ENCODE assay signal across 18 cellular contexts in genomic region chr12:26520154-26520553, GRCh38.
DNase-seq lines count a peak whose midpoint lies in the region; ATAC-seq and TF ChIP-seq lines count a peak whose summit lies in the region.
"Had no signal": no experiment of that assay in that cellular context is flagged by ENCODE, and none has a peak within 500 bp of the region (broad histone marks: within the 10 kb centered on the region; RNA-seq: fewer than 3 reads in every experiment).

No MANE protein-coding gene starts in this region.

- H3K27ac ChIP-seq in BLaER1 = 0 out of 2 replicates have a peak overlapping the region, but pooled peaks have one; percentile 2
- H3K27ac ChIP-seq in GM23338 (ENCODE audit: low read depth) = peak overlapping the region; percentile 34; the same call in 1 of the 2 replicates
- H3K27ac ChIP-seq in SK-N-MC = peak overlapping the region; percentile 73; the same call in 1 of the 2 replicates
- H3K27ac ChIP-seq in foreskin keratinocyte = no peak overlapping the region
- no peak overlapping the region for H3K27ac ChIP-seq in coronary artery
- H3K27ac ChIP-seq: KMS-11 had no signal

- no peak overlapping the region for H3K4me3 ChIP-seq in BLaER1
- H3K4me3 ChIP-seq in GM23338 = no peak overlapping the region
- H3K4me3 ChIP-seq in SK-N-MC = peak overlapping the region; percentile 44
- no peak overlapping the region for H3K4me3 ChIP-seq in coronary artery
- H3K4me3 ChIP-seq: MG63 had no signal

- peak overlapping the region; percentile 50 for H3K4me2 ChIP-seq in BLaER1
- H3K4me2 ChIP-seq in GM23338 = no peak overlapping the region
- H3K4me2 ChIP-seq: KMS-11 had no signal

- DNase-seq in GM23338 (ENCODE audit: low spot score) (no peak), SK-N-MC (ENCODE audit: low read depth, low spot score) (peak; percentile 30), foreskin keratinocyte (no peak), coronary artery (ENCODE audit: low spot score) (no peak), NCI-H2196 treated with DMSO at 0.1 percent for 48 hours (lab: John Stamatoyannopoulos, UW; ENCODE audit: unreplicated experiment) (no peak)
- DNase-seq: AML-193; CD4-positive, alpha-beta memory T cell; MG63; NCI-H1436 treated with DMSO at 0.1 percent for 48 hours; NCI-H2081 treated with DMSO at 0.1 percent for 48 hours; NCI-H345; NCI-H526 treated with DMSO at 0.1 percent for 48 hours; OCI-M1 had no signal

- H3K27me3 ChIP-seq in BLaER1 (no peaks in the 10 kb centered on the region), GM23338 (ENCODE audit: insufficient read depth) (no peaks in the 10 kb centered on the region), foreskin keratinocyte (no peaks in the 10 kb centered on the region)
- H3K27me3 ChIP-seq: MG63 had no signal

- H3K79me2 ChIP-seq in GM23338 (replicated peaks; ENCODE audit: insufficient read depth) = no peaks in the 10 kb centered on the region

- TF ChIP-seq CTCF in GM23338 (conservative IDR thresholded peaks at IDR 0.05; ENCODE audit: low read depth in 2 of 2) (no peak), foreskin keratinocyte (conservative IDR thresholded peaks at IDR 0.05) (peak; percentile 11), coronary artery (IDR thresholded peaks at IDR 0.05) (no peak)

- no peaks in the 10 kb centered on the region for H3F3A ChIP-seq in GM23338 (replicated peaks; ENCODE audit: low read depth)

- H3K9me3 Mint-ChIP-seq in GM23338 = peaks cover 4% of the 10 kb centered on the region

- H3K9ac ChIP-seq in BLaER1 (no peak overlapping the region), SK-N-MC (ENCODE audit: insufficient read length) (no peak overlapping the region)
- H3K9ac ChIP-seq: KMS-11 had no signal

- no peaks in the 10 kb centered on the region for H3K9me2 ChIP-seq in GM23338 (ENCODE audit: insufficient read depth)

- ATAC-seq in GM23338 (no peak), foreskin keratinocyte (no peak), GM21360 (IDR thresholded peaks at IDR 0.05; ENCODE audit: unreplicated experiment) (no peak), GM21619 (IDR thresholded peaks at IDR 0.05; ENCODE audit: unreplicated experiment) (no peak)
- ATAC-seq: HCT116 had no signal

- no peak overlapping the region for H3K27ac Mint-ChIP-seq in GM23338

- peaks cover 16% of the 10 kb centered on the region for H3K4me1 ChIP-seq in BLaER1
- H3K4me1 ChIP-seq in GM23338 (ENCODE audit: insufficient read depth) = no peaks in the 10 kb centered on the region
- H3K4me1 ChIP-seq in foreskin keratinocyte = no peaks in the 10 kb centered on the region

- peaks cover 4% of the 10 kb centered on the region for H3K9me3 ChIP-seq in BLaER1
- H3K9me3 ChIP-seq in SK-N-MC (ENCODE audit: low read depth, low read length) = no peaks in the 10 kb centered on the region; the same call in 1 of the 2 replicates

- H3K36me3 ChIP-seq in BLaER1 = no peaks in the 10 kb centered on the region
- H3K36me3 ChIP-seq in GM23338 (ENCODE audit: insufficient read depth) = no peaks in the 10 kb centered on the region
- no peaks in the 10 kb centered on the region for H3K36me3 ChIP-seq in SK-N-MC (ENCODE audit: insufficient read depth, low read length)
- H3K36me3 ChIP-seq: MG63 had no signal

- H3K4me3 Mint-ChIP-seq in GM23338 = no peak overlapping the region

- H4K20me1 ChIP-seq in BLaER1 (no peaks in the 10 kb centered on the region), GM23338 (replicated peaks; ENCODE audit: insufficient read depth) (no peaks in the 10 kb centered on the region)

- no peaks in the 10 kb centered on the region for H3K27me3 Mint-ChIP-seq in GM23338 (ENCODE audit: insufficient read depth, low read depth, poor library complexity)
- H3K27me3 Mint-ChIP-seq: CD4-positive, alpha-beta memory T cell had no signal

- peaks cover 18% of the 10 kb centered on the region for H3K4me1 Mint-ChIP-seq in GM23338

- peaks cover 31% of the 10 kb centered on the region; the same call in 2 of the 3 replicates for H3K36me3 Mint-ChIP-seq in GM23338 (ENCODE audit: low read depth)

- H2AFZ ChIP-seq in GM23338 = no peak overlapping the region

TF ChIP-seq in GM23338, 12 proteins besides CTCF, POLR2A, EP300 and RAD21 (continues in another document):
- TF ChIP-seq ZNF331 (CRISPR knock-in tag; IDR thresholded peaks at IDR 0.05; ENCODE audit: low read depth) = no peak
- no peak for TF ChIP-seq ZNF462 (CRISPR knock-in tag; IDR thresholded peaks at IDR 0.05)
- no peak for TF ChIP-seq POLR2AphosphoS5 (IDR thresholded peaks at IDR 0.05; ENCODE audit: low read depth)
- no peak for TF ChIP-seq EZH2 (IDR thresholded peaks at IDR 0.05; ENCODE audit: low read depth, unreplicated experiment)
- no peak for TF ChIP-seq CREB1 (CRISPR knock-in tag; IDR thresholded peaks at IDR 0.05; ENCODE audit: low read depth)
- no peak for TF ChIP-seq JUNB (IDR thresholded peaks at IDR 0.05; ENCODE audit: unreplicated experiment)

Comparison
In these comparisons a context has a peak if more than half of its experiments do, and no peak if none do; other contexts are left out.
1. H3K27ac ChIP-seq: peak in BLaER1 (single experiment), GM23338 (single experiment) and SK-N-MC (single experiment); none in foreskin keratinocyte (single experiment) and coronary artery (0 of 2).